In genomic region chr3:50611464-50612233, GRCh38 we compare ENCODE assay signal across 1 cellular context.
A peak's percentile ranks its signal among the peaks of the same experiment; 100 is the strongest.
TF ChIP-seq lines count a peak whose summit lies in the region.

Gene CISH, minus strand, starts transcription at chr3:50611774. Its CDS starts 124 bp downstream, at chr3:50611650.

TF ChIP-seq in HEK293, 187 proteins besides CTCF, POLR2A, EP300 and RAD21 (continued from another document):
- TF ChIP-seq ZNF26 (tag by site-specific recombination; IDR thresholded peaks at IDR 0.05), result no peak
- TF ChIP-seq ZFHX2 (tag by site-specific recombination; conservative IDR thresholded peaks at IDR 0.05), result peak; percentile 89
- TF ChIP-seq GLI4 (tag by site-specific recombination; IDR thresholded peaks at IDR 0.05), result no peak
- TF ChIP-seq HIC1 (tag by site-specific recombination; IDR thresholded peaks at IDR 0.05), result peak; percentile 26; the same call in 1 of the 2 replicates
- TF ChIP-seq EGR2 (tag by site-specific recombination; IDR thresholded peaks at IDR 0.05; ENCODE audit: low read depth), result peak; percentile 78
- no peak for TF ChIP-seq YY2 (tag by site-specific recombination; IDR thresholded peaks at IDR 0.05)
- no peak for TF ChIP-seq ZNF416 (tag by site-specific recombination; IDR thresholded peaks at IDR 0.05)
- peak; percentile 15; the same call in 1 of the 2 replicates for TF ChIP-seq ZNF843 (tag by site-specific recombination; IDR thresholded peaks at IDR 0.05)
- peak; percentile 95 for TF ChIP-seq IKZF3 (tag by site-specific recombination; IDR thresholded peaks at IDR 0.05)
- no peak for TF ChIP-seq ZNF544 (tag by site-specific recombination; IDR thresholded peaks at IDR 0.05)
- no peak for TF ChIP-seq TCF7L2 (IDR thresholded peaks at IDR 0.05; ENCODE audit: borderline replicate concordance, low read depth, low read length)
- no peak for TF ChIP-seq ZNF175 (tag by site-specific recombination; IDR thresholded peaks at IDR 0.05)
- TF ChIP-seq ZNF654 (tag by site-specific recombination; IDR thresholded peaks at IDR 0.05; ENCODE audit: low read depth), result no peak
- TF ChIP-seq KLF1 (tag by site-specific recombination; IDR thresholded peaks at IDR 0.05), result peak; percentile 58; the same call in 1 of the 2 replicates
- TF ChIP-seq TRIM28 (IDR thresholded peaks at IDR 0.05; ENCODE audit: borderline replicate concordance, low read length), result no peak
- no peak for TF ChIP-seq HOXD13 (CRISPR knock-in tag; IDR thresholded peaks at IDR 0.05; ENCODE audit: borderline replicate concordance)
- TF ChIP-seq ZNF777 (tag by site-specific recombination; IDR thresholded peaks at IDR 0.05; ENCODE audit: borderline replicate concordance), result 0 out of 2 replicates have a peak, but pooled peaks have one; percentile 54
- TF ChIP-seq ZNF776 (tag by site-specific recombination; IDR thresholded peaks at IDR 0.05; ENCODE audit: borderline replicate concordance), result no peak
- TF ChIP-seq ZBTB6 (tag by site-specific recombination; IDR thresholded peaks at IDR 0.05), result no peak
- TF ChIP-seq ZNF146 (tag by site-specific recombination; IDR thresholded peaks at IDR 0.05), result no peak
- TF ChIP-seq ZNF394 (tag by site-specific recombination; IDR thresholded peaks at IDR 0.05; ENCODE audit: borderline replicate concordance), result no peak
- no peak for TF ChIP-seq ZNF510 (tag by site-specific recombination; IDR thresholded peaks at IDR 0.05; ENCODE audit: insufficient replicate concordance)
- TF ChIP-seq ATF2 (tag by site-specific recombination; IDR thresholded peaks at IDR 0.05; ENCODE audit: low read depth), result no peak
- peak; percentile 87 for TF ChIP-seq SP2 (tag by site-specific recombination; IDR thresholded peaks at IDR 0.05)
- no peak for TF ChIP-seq HOXA7 (CRISPR knock-in tag; IDR thresholded peaks at IDR 0.05; ENCODE audit: borderline replicate concordance)
- TF ChIP-seq ZNF404 (tag by site-specific recombination; IDR thresholded peaks at IDR 0.05), result no peak
- peak; percentile 98 for TF ChIP-seq ZFP69B (tag by site-specific recombination; IDR thresholded peaks at IDR 0.05)
- TF ChIP-seq OSR2 (tag by site-specific recombination; IDR thresholded peaks at IDR 0.05), result no peak
- TF ChIP-seq ELK4 (IDR thresholded peaks at IDR 0.05; ENCODE audit: borderline replicate concordance, low read depth, low read length), result no peak
- no peak for TF ChIP-seq ZNF202 (tag by site-specific recombination; IDR thresholded peaks at IDR 0.05; ENCODE audit: borderline replicate concordance)
- TF ChIP-seq ZNF561 (tag by site-specific recombination; IDR thresholded peaks at IDR 0.05; ENCODE audit: borderline replicate concordance), result 0 out of 2 replicates have a peak, but pooled peaks have one; percentile 36
- TF ChIP-seq ZBTB11 (tag by site-specific recombination; conservative IDR thresholded peaks at IDR 0.05; ENCODE audit: low read depth), result peak; percentile 31; the same call in 1 of the 2 replicates
- TF ChIP-seq GLIS2 (tag by site-specific recombination; IDR thresholded peaks at IDR 0.05), result peak; percentile 84
- peak; percentile 31; the same call in 1 of the 2 replicates for TF ChIP-seq ZNF2 (tag by site-specific recombination; IDR thresholded peaks at IDR 0.05)
- peak; percentile 91 for TF ChIP-seq ZBTB26 (tag by site-specific recombination; optimal IDR thresholded peaks at IDR 0.05)
- TF ChIP-seq ZNF423 (tag by site-specific recombination; IDR thresholded peaks at IDR 0.05), result no peak
- TF ChIP-seq SCRT2 (tag by site-specific recombination; IDR thresholded peaks at IDR 0.05), result no peak
- peak; percentile 86 for TF ChIP-seq ZIC2 (tag by site-specific recombination; IDR thresholded peaks at IDR 0.05)
- TF ChIP-seq ZNF692 (tag by site-specific recombination; IDR thresholded peaks at IDR 0.05), result peak; percentile 98
- no peak for TF ChIP-seq ZNF280C (tag by site-specific recombination; IDR thresholded peaks at IDR 0.05)
- no peak for TF ChIP-seq ZNF596 (tag by site-specific recombination; IDR thresholded peaks at IDR 0.05)
- no peak for TF ChIP-seq ZNF660 (tag by site-specific recombination; IDR thresholded peaks at IDR 0.05)
- TF ChIP-seq ZXDB (tag by site-specific recombination; IDR thresholded peaks at IDR 0.05), result peak; percentile 34; the same call in 1 of the 2 replicates
- no peak for TF ChIP-seq ZNF449 (tag by site-specific recombination; IDR thresholded peaks at IDR 0.05)
TF ChIP-seq in HEK293: peak in this region for 33.
